Comparison of ENCODE assay signal across 11 cellular contexts in the genomic region with DNA sequence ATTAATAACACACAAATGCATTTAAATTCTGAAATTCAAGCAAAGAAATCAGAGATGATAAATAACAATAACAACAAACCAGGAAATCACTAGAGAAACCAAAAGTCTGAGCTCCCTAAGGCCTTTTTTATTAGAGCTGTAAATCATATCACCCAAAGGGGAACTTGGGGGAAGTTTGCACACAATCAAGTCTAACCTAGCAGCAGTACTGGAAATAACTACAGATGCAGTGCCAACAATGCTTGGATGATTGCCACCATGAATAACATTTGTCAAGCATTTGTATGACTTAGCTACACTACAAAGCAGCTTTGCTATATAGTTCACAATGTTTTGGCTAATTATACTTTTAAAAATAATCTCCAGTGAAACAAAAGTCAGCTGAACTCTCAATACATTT. TPM values are rescaled to one million over a fixed set of nuclear protein-coding genes. Genes with fewer than 3 reads are reported as not detected.
A peak's percentile ranks its signal among the peaks of the same experiment; 100 is the strongest.
DNase-seq lines count a peak whose midpoint lies in the region; ATAC-seq and TF ChIP-seq lines count a peak whose summit lies in the region.
"Had no signal": no experiment of that assay in that cellular context is flagged by ENCODE, and none has a peak within 500 bp of the region (broad histone marks: within the 10 kb centered on the region; RNA-seq: fewer than 3 reads in every experiment).

No MANE protein-coding gene starts in this region.

- ATAC-seq in Right ventricle myocardium inferior (peak; percentile 66), GM21576 (IDR thresholded peaks at IDR 0.05; ENCODE audit: unreplicated experiment) (no peak)

- no peak overlapping the region for H3K4me3 ChIP-seq in hepatocyte

- no peaks in the 10 kb centered on the region for H3K79me2 ChIP-seq in hepatocyte

- H3K27me3 ChIP-seq in hepatocyte, result no peaks in the 10 kb centered on the region

- H3K9me3 ChIP-seq in hepatocyte (ENCODE audit: low read depth), result no peaks in the 10 kb centered on the region

- peaks cover 9% of the 10 kb centered on the region for H3K36me3 Mint-ChIP-seq in activated T-helper 1 cell treated with anti-CD3 and anti-CD28 coated beads, Interleukin-12 subunit alpha, Interleukin-12 subunit beta, Interleukin-2, Interleukin-4 antibody, amounts not matched to agents 30 ng/mL and 10 ng/mL and 1 ng/mL, durations not matched to agents 14 hours and 24 hours and 36 hours (ENCODE audit: low read depth)

- peak overlapping the region; percentile 18 for H3K27ac Mint-ChIP-seq in activated T-helper 1 cell treated with anti-CD3 and anti-CD28 coated beads, Interleukin-12 subunit alpha, Interleukin-12 subunit beta, Interleukin-2, Interleukin-4 antibody, amounts not matched to agents 30 ng/mL and 10 ng/mL and 1 ng/mL, durations not matched to agents 14 hours and 24 hours and 36 hours
- H3K27ac Mint-ChIP-seq: activated T-cell treated with anti-CD3 and anti-CD28 coated beads, Interleukin-2, amount 50 U/mL, for 72 hours had no signal

- H3K27ac ChIP-seq in hepatocyte, result peak overlapping the region; percentile 80

- DNase-seq in Right ventricle myocardium inferior (ENCODE audit: missing footprints) (no peak), cardiac septum (ENCODE audit: low spot score) (no peak), hepatocyte (ENCODE audit: low spot score) (no peak), DMS53 treated with DMSO at 0.1 percent for 48 hours (lab: John Stamatoyannopoulos, UW; ENCODE audit: unreplicated experiment) (no peak), foreskin melanocyte (no peak)
- DNase-seq in activated T-helper 1 cell treated with anti-CD3 and anti-CD28 coated beads, Interleukin-12 subunit alpha, Interleukin-12 subunit beta, Interleukin-2, Interleukin-4 antibody, amounts not matched to agents 30 ng/mL and 10 ng/mL and 1 ng/mL, durations not matched to agents 14 hours and 24 hours and 36 hours (ENCODE audit: low spot score), result no peak
- no peak for DNase-seq in activated CD8-positive, alpha-beta memory T cell treated with anti-CD3 and anti-CD28 coated beads, Interleukin-2, amount 50 U/mL, for 48 hours
- DNase-seq: NCI-H524; stimulated activated CD4-positive, alpha-beta T cell treated with anti-CD3 and anti-CD28 coated beads, Interleukin-15, amount 100 ng/mL, for 24 hours had no signal

- H3K9me3 Mint-ChIP-seq in activated T-helper 1 cell treated with anti-CD3 and anti-CD28 coated beads, Interleukin-12 subunit alpha, Interleukin-12 subunit beta, Interleukin-2, Interleukin-4 antibody, amounts not matched to agents 30 ng/mL and 10 ng/mL and 1 ng/mL, durations not matched to agents 14 hours and 24 hours and 36 hours, result no peaks in the 10 kb centered on the region
- H3K9me3 Mint-ChIP-seq: activated T-cell treated with anti-CD3 and anti-CD28 coated beads, Interleukin-2, amount 50 U/mL, for 72 hours had no signal

- peaks cover 19% of the 10 kb centered on the region for H3K4me1 ChIP-seq in hepatocyte (ENCODE audit: insufficient read depth)

- TF ChIP-seq CTCF in hepatocyte (IDR thresholded peaks at IDR 0.05; ENCODE audit: poor library complexity), result no peak

- H2AFZ ChIP-seq in hepatocyte, result no peak overlapping the region

- intact Hi-C loops in Right ventricle myocardium inferior (cut with DNase I), result loop anchor here (2.0 to 10.0 kb wide), 5 partner anchors 156 to 1093 kb away; a partner anchor contains a TSS
- intact Hi-C loops in cardiac septum (cut with DNase I), result loop anchor here (5.0 to 10.0 kb wide), 6 partner anchors 158 to 1093 kb away; a partner anchor contains a TSS
- intact Hi-C loops in activated T-helper 1 cell treated with anti-CD3 and anti-CD28 coated beads, Interleukin-12 subunit alpha, Interleukin-12 subunit beta, Interleukin-2, Interleukin-4 antibody, amounts not matched to agents 30 ng/mL and 10 ng/mL and 1 ng/mL, durations not matched to agents 14 hours and 24 hours and 36 hours (cut with micrococcal nuclease), result loop anchor here (2.0 to 10.0 kb wide), 5 partner anchors 338 to 866 kb away; no protein-coding TSS in a partner anchor

- H3K27me3 Mint-ChIP-seq in activated T-helper 1 cell treated with anti-CD3 and anti-CD28 coated beads, Interleukin-12 subunit alpha, Interleukin-12 subunit beta, Interleukin-2, Interleukin-4 antibody, amounts not matched to agents 30 ng/mL and 10 ng/mL and 1 ng/mL, durations not matched to agents 14 hours and 24 hours and 36 hours (ENCODE audit: insufficient read depth), result no peaks in the 10 kb centered on the region

- H4K20me1 ChIP-seq in hepatocyte (ENCODE audit: insufficient read depth, poor library complexity, severe bottlenecking), result no peaks in the 10 kb centered on the region

- no peak overlapping the region for H3K4me3 Mint-ChIP-seq in activated T-helper 1 cell treated with anti-CD3 and anti-CD28 coated beads, Interleukin-12 subunit alpha, Interleukin-12 subunit beta, Interleukin-2, Interleukin-4 antibody, amounts not matched to agents 30 ng/mL and 10 ng/mL and 1 ng/mL, durations not matched to agents 14 hours and 24 hours and 36 hours
- H3K4me3 Mint-ChIP-seq: activated T-cell treated with anti-CD3 and anti-CD28 coated beads, Interleukin-2, amount 50 U/mL, for 72 hours had no signal

- peak overlapping the region; percentile 46 for H3K4me2 ChIP-seq in hepatocyte

- H3K36me3 ChIP-seq in hepatocyte (replicated peaks; ENCODE audit: insufficient read depth, low read depth), result no peaks in the 10 kb centered on the region

- no peaks in the 10 kb centered on the region for H3K9me2 ChIP-seq in hepatocyte (replicated peaks; ENCODE audit: insufficient read depth)

- peaks cover 35% of the 10 kb centered on the region for H3K4me1 Mint-ChIP-seq in activated T-helper 1 cell treated with anti-CD3 and anti-CD28 coated beads, Interleukin-12 subunit alpha, Interleukin-12 subunit beta, Interleukin-2, Interleukin-4 antibody, amounts not matched to agents 30 ng/mL and 10 ng/mL and 1 ng/mL, durations not matched to agents 14 hours and 24 hours and 36 hours (ENCODE audit: low read depth)

RNA-seq across cellular contexts. Expression of a gene that starts 27.8 kb away (rescaled TPM):
- total RNA-seq in Right ventricle myocardium inferior (13.8 TPM), cardiac septum (11.1 TPM), hepatocyte (16.2 and 16.8 TPM in 2 replicates)
- total RNA-seq in activated T-helper 1 cell treated with anti-CD3 and anti-CD28 coated beads, Interleukin-12 subunit alpha, Interleukin-12 subunit beta, Interleukin-2, Interleukin-4 antibody, amounts not matched to agents 30 ng/mL and 10 ng/mL and 1 ng/mL, durations not matched to agents 14 hours and 24 hours and 36 hours, result 46.1 and 48.5 TPM in 2 replicates
- 11.1 and 14.8 TPM in 2 replicates for polyA plus RNA-seq in hepatocyte
